ENCODE assay signal across 1 cellular context in genomic region chr2:20491739-20492531, GRCh38.
TF ChIP-seq lines count a peak whose summit lies in the region.

No MANE protein-coding gene starts in this region.

TF ChIP-seq in IMR-90, 13 proteins besides CTCF, POLR2A, EP300 and RAD21:
- no peak for TF ChIP-seq RFX5 (IDR thresholded peaks at IDR 0.05; ENCODE audit: low read depth, low read length)
- TF ChIP-seq NFE2L2 (IDR thresholded peaks at IDR 0.05; ENCODE audit: low read depth, low read length), result no peak
- TF ChIP-seq MAZ (IDR thresholded peaks at IDR 0.05; ENCODE audit: borderline replicate concordance, low read depth, low read length), result no peak
- no peak for TF ChIP-seq ELK1 (IDR thresholded peaks at IDR 0.05; ENCODE audit: borderline replicate concordance, low read depth, low read length)
- TF ChIP-seq RCOR1 (IDR thresholded peaks at IDR 0.05; ENCODE audit: insufficient replicate concordance, low read length), result no peak
- TF ChIP-seq SMC3 (IDR thresholded peaks at IDR 0.05; ENCODE audit: low read depth, low read length), result no peak
- TF ChIP-seq MXI1 (IDR thresholded peaks at IDR 0.05; ENCODE audit: borderline replicate concordance, low read depth, low read length), result no peak
- TF ChIP-seq BHLHE40 (IDR thresholded peaks at IDR 0.05; ENCODE audit: low read depth, low read length), result no peak
- TF ChIP-seq USF2 (IDR thresholded peaks at IDR 0.05; ENCODE audit: low read depth, low read length), result no peak
